Comparison of ENCODE assay signal across 3 cellular contexts in genomic region chr7:28957822-28958234, GRCh38.
TF ChIP-seq lines count a peak whose summit lies in the region.

No MANE protein-coding gene starts in this region.

TF ChIP-seq in liver, 16 proteins besides CTCF, POLR2A, EP300 and RAD21:
- no peak for TF ChIP-seq SP1 (IDR thresholded peaks at IDR 0.05)
- no peak for TF ChIP-seq TAF1 (conservative IDR thresholded peaks at IDR 0.05)
- no peak for TF ChIP-seq JUND (IDR thresholded peaks at IDR 0.05)
- TF ChIP-seq REST (IDR thresholded peaks at IDR 0.05): no peak
- no peak for TF ChIP-seq MAX (IDR thresholded peaks at IDR 0.05)
- no peak for TF ChIP-seq NR2F2 (IDR thresholded peaks at IDR 0.05)
- no peak for TF ChIP-seq ATF3 (IDR thresholded peaks at IDR 0.05)
- no peak for TF ChIP-seq ZBTB33 (IDR thresholded peaks at IDR 0.05)
- no peak for TF ChIP-seq EGR1 (IDR thresholded peaks at IDR 0.05; ENCODE audit: low read depth in 2 of 2)
- no peak for TF ChIP-seq YY1 (IDR thresholded peaks at IDR 0.05)
- no peak for TF ChIP-seq RXRA (IDR thresholded peaks at IDR 0.05)
- TF ChIP-seq FOXA2 (IDR thresholded peaks at IDR 0.05): no peak
- TF ChIP-seq GABPA (IDR thresholded peaks at IDR 0.05 in 1 of 2, conservative IDR thresholded peaks at IDR 0.05 in 1 of 2): no peak
- no peak for TF ChIP-seq HNF4A (conservative IDR thresholded peaks at IDR 0.05)
- TF ChIP-seq FOXA1 (IDR thresholded peaks at IDR 0.05): no peak
- TF ChIP-seq HNF4G (IDR thresholded peaks at IDR 0.05): no peak

TF ChIP-seq in HepG2, 621 proteins besides CTCF, POLR2A, EP300 and RAD21:
- TF ChIP-seq PCBP1 (IDR thresholded peaks at IDR 0.05; ENCODE audit: borderline replicate concordance, low read depth, low read length): no peak
- no peak for TF ChIP-seq TAF1 (CRISPR knock-in tag; IDR thresholded peaks at IDR 0.05)
- no peak for TF ChIP-seq HES4 (CRISPR knock-in tag; IDR thresholded peaks at IDR 0.05; ENCODE audit: borderline replicate concordance)
- TF ChIP-seq ZNF205 (CRISPR knock-in tag; IDR thresholded peaks at IDR 0.05): no peak
- TF ChIP-seq ZNF556 (CRISPR knock-in tag; IDR thresholded peaks at IDR 0.05; ENCODE audit: borderline replicate concordance): no peak
- no peak for TF ChIP-seq RORA (CRISPR knock-in tag; IDR thresholded peaks at IDR 0.05)
- TF ChIP-seq MIXL1 (CRISPR knock-in tag; IDR thresholded peaks at IDR 0.05): no peak
- TF ChIP-seq ZFP91 (CRISPR knock-in tag; IDR thresholded peaks at IDR 0.05; ENCODE audit: borderline replicate concordance): no peak
- no peak for TF ChIP-seq ZBTB46 (CRISPR knock-in tag; IDR thresholded peaks at IDR 0.05; ENCODE audit: borderline replicate concordance)
- TF ChIP-seq ZBED4 (CRISPR knock-in tag; IDR thresholded peaks at IDR 0.05; ENCODE audit: borderline replicate concordance): no peak

TF ChIP-seq in H1, 55 proteins besides CTCF, POLR2A, EP300 and RAD21 (continues in another document):
- TF ChIP-seq GABPA (IDR thresholded peaks at IDR 0.05; ENCODE audit: borderline replicate concordance, insufficient read depth, low read length) (no peak), BCL11A (IDR thresholded peaks at IDR 0.05; ENCODE audit: low read depth in 2 of 2, low read length in 2 of 2) (no peak), EGR1 (IDR thresholded peaks at IDR 0.05; ENCODE audit: borderline replicate concordance, low read depth, low read length) (no peak), CHD7 (IDR thresholded peaks at IDR 0.05; ENCODE audit: insufficient replicate concordance, low read length) (no peak), SRF (IDR thresholded peaks at IDR 0.05; ENCODE audit: low read depth, low read length) (no peak), YY1 (IDR thresholded peaks at IDR 0.05; ENCODE audit: low read depth, low read length) (no peak), SIN3A (conservative IDR thresholded peaks at IDR 0.05 in 1 of 2, IDR thresholded peaks at IDR 0.05 in 1 of 2; ENCODE audit: low read depth in 1 of 2, low read length in 2 of 2) (no peak), ASH2L (IDR thresholded peaks at IDR 0.05; ENCODE audit: low read length) (no peak), TCF12 (IDR thresholded peaks at IDR 0.05; ENCODE audit: low read depth, low read length) (no peak), CBX5 (IDR thresholded peaks at IDR 0.05; ENCODE audit: low read depth, low read length) (no peak), CEBPB (IDR thresholded peaks at IDR 0.05; ENCODE audit: low read depth, low read length) (no peak), KDM4A (IDR thresholded peaks at IDR 0.05; ENCODE audit: low read depth, low read length, severe bottlenecking) (peak; percentile 59), JUN (IDR thresholded peaks at IDR 0.05; ENCODE audit: low read depth, low read length) (no peak), BACH1 (IDR thresholded peaks at IDR 0.05; ENCODE audit: low read length) (no peak), ZNF274 (IDR thresholded peaks at IDR 0.05; ENCODE audit: borderline replicate concordance, extremely low read depth, low read length) (no peak), GTF2F1 (IDR thresholded peaks at IDR 0.05; ENCODE audit: borderline replicate concordance, low read depth, low read length) (no peak), MAFK (IDR thresholded peaks at IDR 0.05; ENCODE audit: low read depth, low read length) (no peak), ATF2 (IDR thresholded peaks at IDR 0.05; ENCODE audit: low read length) (no peak), CHD2 (IDR thresholded peaks at IDR 0.05; ENCODE audit: low read length) (no peak), NANOG (IDR thresholded peaks at IDR 0.05; ENCODE audit: insufficient read depth, low read depth, low read length, poor library complexity, severe bottlenecking) (no peak), SP2 (IDR thresholded peaks at IDR 0.05; ENCODE audit: low read length) (no peak), RFX5 (IDR thresholded peaks at IDR 0.05; ENCODE audit: borderline replicate concordance, low read depth, low read length) (no peak), TBP (IDR thresholded peaks at IDR 0.05; ENCODE audit: low read depth, low read length) (no peak), TAF1 (IDR thresholded peaks at IDR 0.05; ENCODE audit: low read depth, low read length) (0 out of 2 replicates have a peak, but pooled peaks have one; percentile 5), FOSL1 (IDR thresholded peaks at IDR 0.05; ENCODE audit: insufficient read depth, low read depth, low read length) (no peak), SP1 (IDR thresholded peaks at IDR 0.05; ENCODE audit: low read depth, low read length) (no peak), CHD1 (IDR thresholded peaks at IDR 0.05; ENCODE audit: low read depth, low read length) (no peak), CREB1 (IDR thresholded peaks at IDR 0.05) (no peak; the same call in 1 of the 2 replicates), KDM5A (IDR thresholded peaks at IDR 0.05; ENCODE audit: low read length) (no peak), POU5F1 (IDR thresholded peaks at IDR 0.05; ENCODE audit: low read depth, low read length) (no peak), SP4 (IDR thresholded peaks at IDR 0.05; ENCODE audit: low read length) (no peak), TEAD4 (IDR thresholded peaks at IDR 0.05; ENCODE audit: low read depth, low read length) (peak; percentile 20; the same call in 1 of the 2 replicates), SUZ12 (IDR thresholded peaks at IDR 0.05; ENCODE audit: low read length) (peak; percentile 64; the same call in 1 of the 2 replicates), CBX8 (IDR thresholded peaks at IDR 0.05; ENCODE audit: borderline replicate concordance, low read depth, low read length) (no peak), MAX (IDR thresholded peaks at IDR 0.05) (peak; percentile 97), POLR2AphosphoS5 (IDR thresholded peaks at IDR 0.05; ENCODE audit: low read depth, low read length) (no peak), E2F6 (IDR thresholded peaks at IDR 0.05) (peak; percentile 96), HDAC2 (IDR thresholded peaks at IDR 0.05; ENCODE audit: borderline replicate concordance in 1 of 2, low read depth in 2 of 2, low read length in 2 of 2) (no peak), TAF7 (optimal IDR thresholded peaks at IDR 0.05; ENCODE audit: borderline replicate concordance, low read depth, low read length) (no peak), RNF2 (IDR thresholded peaks at IDR 0.05; ENCODE audit: borderline replicate concordance, low read depth, low read length, missing control alignments, poor library complexity, severe bottlenecking) (no peak), JUND (IDR thresholded peaks at IDR 0.05; ENCODE audit: low read length) (no peak), KDM1A (IDR thresholded peaks at IDR 0.05; ENCODE audit: borderline replicate concordance, low read length) (no peak), EZH2 (IDR thresholded peaks at IDR 0.05; ENCODE audit: low read depth, low read length, severe bottlenecking) (peak; percentile 32), USF2 (IDR thresholded peaks at IDR 0.05; ENCODE audit: low read length) (no peak), SIRT6 (IDR thresholded peaks at IDR 0.05; ENCODE audit: low read length) (no peak), PHF8 (conservative IDR thresholded peaks at IDR 0.05; ENCODE audit: low read depth, low read length) (no peak), SAP30 (IDR thresholded peaks at IDR 0.05; ENCODE audit: insufficient read depth, insufficient replicate concordance, low read length) (no peak), SIX5 (IDR thresholded peaks at IDR 0.05; ENCODE audit: low read depth, low read length) (no peak), HDAC6 (IDR thresholded peaks at IDR 0.05; ENCODE audit: low read depth, low read length) (no peak), CTBP2 (IDR thresholded peaks at IDR 0.05; ENCODE audit: borderline replicate concordance, insufficient read depth, insufficient read length, low read length) (no peak), BRCA1 (IDR thresholded peaks at IDR 0.05; ENCODE audit: low read depth, low read length) (no peak), RBBP5 (IDR thresholded peaks at IDR 0.05; ENCODE audit: borderline replicate concordance, low read depth, low read length) (peak; percentile 21; the same call in 1 of the 2 replicates)
